15 cellular contexts compared by ENCODE assay signal in genomic region chr11:10943968-10944367, GRCh38.
DNase-seq lines count a peak whose midpoint lies in the region; ATAC-seq and TF ChIP-seq lines count a peak whose summit lies in the region.
"Had no signal": no experiment of that assay in that cellular context is flagged by ENCODE, and none has a peak within 500 bp of the region (broad histone marks: within the 10 kb centered on the region; RNA-seq: fewer than 3 reads in every experiment).

No MANE protein-coding gene starts in this region.

- H3K9me3 ChIP-seq in GM23248 (ENCODE audit: low read depth) = no peaks in the 10 kb centered on the region
- no peaks in the 10 kb centered on the region for H3K9me3 ChIP-seq in Panc1 (ENCODE audit: control insufficient read depth, insufficient read depth, low read depth, low read length)
- H3K9me3 ChIP-seq in neuronal stem cell (replicated peaks in 1 of 2; ENCODE audit: control insufficient read depth in 2 of 2, insufficient read depth in 1 of 2, low read depth in 1 of 2, low read length in 2 of 2) = no peaks in the 10 kb centered on the region
- H3K9me3 ChIP-seq: body of pancreas, left lung had no signal

- H4K91ac ChIP-seq in neuronal stem cell (ENCODE audit: low read depth, low read length, poor library complexity) = no peak overlapping the region

- intact Hi-C loops in Panc1 (cut with micrococcal nuclease; ENCODE audit: unreplicated experiment) = no loop called here

- peak overlapping the region; percentile 51 for H3K23ac ChIP-seq in neuronal stem cell (ENCODE audit: low read depth, low read length, poor library complexity)

- H3K9me2 ChIP-seq in GM23248 (ENCODE audit: insufficient read depth) = no peaks in the 10 kb centered on the region

- CTCF ChIA-PET in Panc1 (lab: Charles Lee) = interaction anchor here (0.8 kb wide), 1 partner anchor 84 kb away, joined by 4 read pairs; no protein-coding TSS in a partner anchor

- H3K4me2 ChIP-seq in GM23248 (ENCODE audit: unreplicated experiment) = no peak overlapping the region
- H3K4me2 ChIP-seq in neuronal stem cell (ENCODE audit: insufficient read depth, low read length, poor library complexity, severe bottlenecking) = no peak overlapping the region

- H3K27ac ChIP-seq in GM23248 (no peak overlapping the region), Panc1 (ENCODE audit: low read length) (no peak overlapping the region), neuronal stem cell (replicated peaks; ENCODE audit: low read length) (no peak overlapping the region)
- H3K27ac ChIP-seq: body of pancreas, left lung had no signal

- peak overlapping the region; percentile 38 for H2BK15ac ChIP-seq in neuronal stem cell (ENCODE audit: low read length)

- H3K18ac ChIP-seq in neuronal stem cell (ENCODE audit: low read length) = peak overlapping the region; percentile 74

- peaks cover 6% of the 10 kb centered on the region for H3F3A ChIP-seq in GM23248 (ENCODE audit: insufficient read depth)

- H2AK5ac ChIP-seq in neuronal stem cell (ENCODE audit: low read depth, low read length) = no peak overlapping the region

- TF ChIP-seq CTCF in Panc1 (IDR thresholded peaks at IDR 0.05) = no peak

- H3K27me3 ChIP-seq in GM23248 (replicated peaks; ENCODE audit: insufficient read depth) (no peaks in the 10 kb centered on the region), Panc1 (ENCODE audit: control insufficient read depth, insufficient read depth, low read length) (no peaks in the 10 kb centered on the region), neuronal stem cell (ENCODE audit: control insufficient read depth in 3 of 3, insufficient read depth in 3 of 3, low read depth in 1 of 3, low read length in 3 of 3) (peaks cover 0 to 8% (median 0%) of the 10 kb centered on the region in 3 experiments)
- H3K27me3 ChIP-seq: body of pancreas, left lung had no signal

- H3K79me1 ChIP-seq in neuronal stem cell (ENCODE audit: low read depth, low read length) = no peaks in the 10 kb centered on the region

- H2AFZ ChIP-seq in GM23248 (no peak overlapping the region), neuronal stem cell (ENCODE audit: low read length) (no peak overlapping the region)

- DNase-seq in GM23248 (peak; percentile 69), Panc1 (ENCODE audit: low read depth, low spot score) (no peak), fibroblast of gingiva (ENCODE audit: low read depth) (peak; percentile 29), neuronal stem cell (ENCODE audit: low spot score) (no peak), SIG-M5 (lab: John Stamatoyannopoulos, UW) (no peak), dermis blood vessel endothelial cell (no peak), SW 1271 (lab: John Stamatoyannopoulos, UW) (no peak)
- DNase-seq: activated CD4-positive, CD25-positive, alpha-beta regulatory T cell; activated CD8-positive, alpha-beta T cell treated with anti-CD3 and anti-CD28 coated beads for 36 hours; activated T-cell treated with anti-CD3 and anti-CD28 coated beads, Interleukin-2, amount 50 U/mL, for 4 hours; body of pancreas; left lung; NCI-H1417 treated with DMSO at 0.1 percent for 48 hours; stimulated activated CD4-positive, alpha-beta T cell treated with anti-CD3 and anti-CD28 coated beads, Interleukin-12 subunit alpha, Interleukin-12 subunit beta, amount 100 ng/mL, for 4 hours had no signal

- no peak overlapping the region for H2BK12ac ChIP-seq in neuronal stem cell (ENCODE audit: low read length)

- H3K4ac ChIP-seq in neuronal stem cell (ENCODE audit: low read length) = no peak overlapping the region

- H3K4me3 ChIP-seq in GM23248 (no peak overlapping the region), Panc1 (ENCODE audit: low read depth in 2 of 2, low read length in 2 of 2) (no peak overlapping the region), neuronal stem cell (ENCODE audit: low read length in 2 of 2) (no peak overlapping the region)
- H3K4me3 ChIP-seq: body of pancreas, left lung had no signal

- H4K20me1 ChIP-seq in GM23248 (ENCODE audit: insufficient read depth) = no peaks in the 10 kb centered on the region

- in situ Hi-C loops in GM23248 (cut with MboI) (no loop called here), Panc1 (cut with HindIII; ENCODE audit: low pct_unique_long_range_greater_than_20kb, low sequenced_read_pairs) (no loop called here)

- H3K4me1 ChIP-seq in GM23248 (ENCODE audit: insufficient read depth) = peaks cover 20% of the 10 kb centered on the region
- no peaks in the 10 kb centered on the region for H3K4me1 ChIP-seq in Panc1 (ENCODE audit: control insufficient read depth, insufficient read depth, low read length)
- peaks cover 0 to 2% of the 10 kb centered on the region in 2 donors for H3K4me1 ChIP-seq in neuronal stem cell (ENCODE audit: control insufficient read depth in 2 of 2, insufficient read depth in 1 of 2, low read depth in 1 of 2, low read length in 2 of 2)
- H3K4me1 ChIP-seq: body of pancreas, left lung had no signal

- 0 out of 2 replicates have a peak, but pooled peaks have one; percentile 18 for ATAC-seq in Panc1
- ATAC-seq: activated CD8-positive, alpha-beta T cell treated with anti-CD3 and anti-CD28 coated beads for 36 hours; activated naive CD4-positive, alpha-beta T cell treated with anti-CD3 and anti-CD28 coated beads, Interleukin-2, amount 50 U/mL, for 72 hours; activated T-cell treated with anti-CD3 and anti-CD28 coated beads, Interleukin-2, amount 50 U/mL, for 4 hours; body of pancreas; left lung had no signal

- H3K9ac ChIP-seq in GM23248 = no peak overlapping the region
- H3K9ac ChIP-seq in neuronal stem cell (ENCODE audit: low read depth, low read length, poor library complexity) = no peak overlapping the region

- no peak overlapping the region for H2BK5ac ChIP-seq in neuronal stem cell (ENCODE audit: low read length)

- no peak overlapping the region for H4K8ac ChIP-seq in neuronal stem cell (ENCODE audit: low read depth, low read length)

- 85 to 94% methylated on average over 2 of the region's 2 CpGs for WGBS in GM23248 (ENCODE audit: low coverage in 1 of 2, low lambda C conversion rate in 2 of 2, missing lambda C conversion rate in 2 of 2), 2 experiments
- WGBS in neuronal stem cell (ENCODE audit: extremely low coverage in 2 of 2, insufficient read length in 2 of 2, insufficient replicate concordance in 1 of 2), 2 donors = no CpG with 5 or more reads among the region's 2 CpGs

- no TSS peak for BruUV-seq in Panc1 (replicated peaks; lab: Mats Ljungman, UMichigan)

- POLR2A ChIA-PET in Panc1 (lab: Charles Lee) = interaction anchor here (0.7 kb wide), 1 partner anchor 71 kb away, joined by 3 read pairs; no protein-coding TSS in a partner anchor

- H3K79me2 ChIP-seq in GM23248 (ENCODE audit: insufficient read depth) = no peaks in the 10 kb centered on the region

- no peak overlapping the region for H2BK120ac ChIP-seq in neuronal stem cell (ENCODE audit: low read depth, low read length)

- no peak overlapping the region for H3K14ac ChIP-seq in neuronal stem cell (ENCODE audit: low read length)

- H3K36me3 ChIP-seq in GM23248 (ENCODE audit: low read depth) = no peaks in the 10 kb centered on the region
- H3K36me3 ChIP-seq in Panc1 (ENCODE audit: control insufficient read depth, insufficient read depth, low read length) = no peaks in the 10 kb centered on the region
- no peaks in the 10 kb centered on the region for H3K36me3 ChIP-seq in neuronal stem cell (replicated peaks in 1 of 2; ENCODE audit: control insufficient read depth in 2 of 2, insufficient read depth in 2 of 2, low read length in 2 of 2)
- H3K36me3 ChIP-seq: left lung had no signal

Comparison
In these comparisons a context has a peak if more than half of its experiments do, and no peak if none do; other contexts are left out.
1. DNase-seq: peak in GM23248 (single experiment) and fibroblast of gingiva (single experiment); none in Panc1 (single experiment), neuronal stem cell (single experiment), SIG-M5 (single experiment), dermis blood vessel endothelial cell (single experiment) and SW 1271 (0 of 2).